ENCODE assay signal across 1 cellular context in the genomic region with DNA sequence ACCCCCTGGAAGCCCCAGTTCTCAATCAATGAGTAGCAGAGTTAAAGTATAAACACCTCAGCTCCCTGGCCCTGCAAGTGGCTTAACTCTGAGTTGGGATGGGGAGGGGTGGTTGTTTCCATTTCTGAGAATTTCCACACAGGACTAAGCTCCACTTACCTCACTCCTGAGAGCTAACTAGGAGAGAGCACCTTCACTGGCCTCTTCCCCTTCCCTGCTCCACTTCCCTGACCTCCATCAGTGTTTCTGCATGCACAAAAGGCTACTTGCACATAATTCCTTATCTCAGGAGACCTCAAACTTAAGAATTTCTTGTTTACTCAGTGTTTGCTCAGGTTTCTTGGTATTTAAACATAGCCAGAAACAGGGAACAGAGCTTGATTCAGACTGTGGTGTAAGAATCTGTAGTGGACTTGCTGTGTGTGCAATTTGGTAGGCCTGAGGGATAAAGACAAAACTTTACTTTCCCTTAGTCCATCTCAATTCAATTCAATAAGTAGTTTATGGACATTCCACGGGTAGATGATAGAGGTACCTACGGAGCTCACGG.
TF ChIP-seq lines count a peak whose summit lies in the region.

No MANE protein-coding gene starts in this region.

TF ChIP-seq in WTC11, 78 proteins besides CTCF, POLR2A, EP300 and RAD21 (continued from another document):
- TF ChIP-seq, protein P1, sequence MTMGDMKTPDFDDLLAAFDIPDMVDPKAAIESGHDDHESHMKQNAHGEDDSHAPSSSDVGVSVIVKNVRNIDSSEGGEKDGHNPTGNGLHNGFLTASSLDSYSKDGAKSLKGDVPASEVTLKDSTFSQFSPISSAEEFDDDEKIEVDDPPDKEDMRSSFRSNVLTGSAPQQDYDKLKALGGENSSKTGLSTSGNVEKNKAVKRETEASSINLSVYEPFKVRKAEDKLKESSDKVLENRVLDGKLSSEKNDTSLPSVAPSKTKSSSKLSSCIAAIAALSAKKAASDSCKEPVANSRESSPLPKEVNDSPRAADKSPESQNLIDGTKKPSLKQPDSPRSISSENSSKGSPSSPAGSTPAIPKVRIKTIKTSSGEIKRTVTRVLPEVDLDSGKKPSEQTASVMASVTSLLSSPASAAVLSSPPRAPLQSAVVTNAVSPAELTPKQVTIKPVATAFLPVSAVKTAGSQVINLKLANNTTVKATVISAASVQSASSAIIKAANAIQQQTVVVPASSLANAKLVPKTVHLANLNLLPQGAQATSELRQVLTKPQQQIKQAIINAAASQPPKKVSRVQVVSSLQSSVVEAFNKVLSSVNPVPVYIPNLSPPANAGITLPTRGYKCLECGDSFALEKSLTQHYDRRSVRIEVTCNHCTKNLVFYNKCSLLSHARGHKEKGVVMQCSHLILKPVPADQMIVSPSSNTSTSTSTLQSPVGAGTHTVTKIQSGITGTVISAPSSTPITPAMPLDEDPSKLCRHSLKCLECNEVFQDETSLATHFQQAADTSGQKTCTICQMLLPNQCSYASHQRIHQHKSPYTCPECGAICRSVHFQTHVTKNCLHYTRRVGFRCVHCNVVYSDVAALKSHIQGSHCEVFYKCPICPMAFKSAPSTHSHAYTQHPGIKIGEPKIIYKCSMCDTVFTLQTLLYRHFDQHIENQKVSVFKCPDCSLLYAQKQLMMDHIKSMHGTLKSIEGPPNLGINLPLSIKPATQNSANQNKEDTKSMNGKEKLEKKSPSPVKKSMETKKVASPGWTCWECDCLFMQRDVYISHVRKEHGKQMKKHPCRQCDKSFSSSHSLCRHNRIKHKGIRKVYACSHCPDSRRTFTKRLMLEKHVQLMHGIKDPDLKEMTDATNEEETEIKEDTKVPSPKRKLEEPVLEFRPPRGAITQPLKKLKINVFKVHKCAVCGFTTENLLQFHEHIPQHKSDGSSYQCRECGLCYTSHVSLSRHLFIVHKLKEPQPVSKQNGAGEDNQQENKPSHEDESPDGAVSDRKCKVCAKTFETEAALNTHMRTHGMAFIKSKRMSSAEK (CRISPR knock-in tag; IDR thresholded peaks at IDR 0.05; ENCODE audit: borderline replicate concordance): no peak
- TF ChIP-seq GABPB1 (CRISPR knock-in tag; IDR thresholded peaks at IDR 0.05) (no peak), HMGA2 (CRISPR knock-in tag; IDR thresholded peaks at IDR 0.05) (no peak), TEAD1 (CRISPR knock-in tag; IDR thresholded peaks at IDR 0.05) (no peak), TEAD4 (CRISPR knock-in tag; IDR thresholded peaks at IDR 0.05) (no peak), SP1 (CRISPR knock-in tag; conservative IDR thresholded peaks at IDR 0.05) (no peak), FOXK1 (CRISPR knock-in tag; IDR thresholded peaks at IDR 0.05) (no peak), RELA (CRISPR knock-in tag; IDR thresholded peaks at IDR 0.05; ENCODE audit: borderline replicate concordance) (no peak)
- TF ChIP-seq, protein P2, sequence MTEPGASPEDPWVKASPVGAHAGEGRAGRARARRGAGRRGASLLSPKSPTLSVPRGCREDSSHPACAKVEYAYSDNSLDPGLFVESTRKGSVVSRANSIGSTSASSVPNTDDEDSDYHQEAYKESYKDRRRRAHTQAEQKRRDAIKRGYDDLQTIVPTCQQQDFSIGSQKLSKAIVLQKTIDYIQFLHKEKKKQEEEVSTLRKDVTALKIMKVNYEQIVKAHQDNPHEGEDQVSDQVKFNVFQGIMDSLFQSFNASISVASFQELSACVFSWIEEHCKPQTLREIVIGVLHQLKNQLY (CRISPR knock-in tag; IDR thresholded peaks at IDR 0.05): no peak
- TF ChIP-seq, protein P3, sequence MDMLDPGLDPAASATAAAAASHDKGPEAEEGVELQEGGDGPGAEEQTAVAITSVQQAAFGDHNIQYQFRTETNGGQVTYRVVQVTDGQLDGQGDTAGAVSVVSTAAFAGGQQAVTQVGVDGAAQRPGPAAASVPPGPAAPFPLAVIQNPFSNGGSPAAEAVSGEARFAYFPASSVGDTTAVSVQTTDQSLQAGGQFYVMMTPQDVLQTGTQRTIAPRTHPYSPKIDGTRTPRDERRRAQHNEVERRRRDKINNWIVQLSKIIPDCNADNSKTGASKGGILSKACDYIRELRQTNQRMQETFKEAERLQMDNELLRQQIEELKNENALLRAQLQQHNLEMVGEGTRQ (CRISPR knock-in tag; IDR thresholded peaks at IDR 0.05): no peak
- TF ChIP-seq, protein P4, sequence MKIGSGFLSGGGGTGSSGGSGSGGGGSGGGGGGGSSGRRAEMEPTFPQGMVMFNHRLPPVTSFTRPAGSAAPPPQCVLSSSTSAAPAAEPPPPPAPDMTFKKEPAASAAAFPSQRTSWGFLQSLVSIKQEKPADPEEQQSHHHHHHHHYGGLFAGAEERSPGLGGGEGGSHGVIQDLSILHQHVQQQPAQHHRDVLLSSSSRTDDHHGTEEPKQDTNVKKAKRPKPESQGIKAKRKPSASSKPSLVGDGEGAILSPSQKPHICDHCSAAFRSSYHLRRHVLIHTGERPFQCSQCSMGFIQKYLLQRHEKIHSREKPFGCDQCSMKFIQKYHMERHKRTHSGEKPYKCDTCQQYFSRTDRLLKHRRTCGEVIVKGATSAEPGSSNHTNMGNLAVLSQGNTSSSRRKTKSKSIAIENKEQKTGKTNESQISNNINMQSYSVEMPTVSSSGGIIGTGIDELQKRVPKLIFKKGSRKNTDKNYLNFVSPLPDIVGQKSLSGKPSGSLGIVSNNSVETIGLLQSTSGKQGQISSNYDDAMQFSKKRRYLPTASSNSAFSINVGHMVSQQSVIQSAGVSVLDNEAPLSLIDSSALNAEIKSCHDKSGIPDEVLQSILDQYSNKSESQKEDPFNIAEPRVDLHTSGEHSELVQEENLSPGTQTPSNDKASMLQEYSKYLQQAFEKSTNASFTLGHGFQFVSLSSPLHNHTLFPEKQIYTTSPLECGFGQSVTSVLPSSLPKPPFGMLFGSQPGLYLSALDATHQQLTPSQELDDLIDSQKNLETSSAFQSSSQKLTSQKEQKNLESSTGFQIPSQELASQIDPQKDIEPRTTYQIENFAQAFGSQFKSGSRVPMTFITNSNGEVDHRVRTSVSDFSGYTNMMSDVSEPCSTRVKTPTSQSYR (CRISPR knock-in tag; IDR thresholded peaks at IDR 0.05): no peak
- TF ChIP-seq, protein P5, sequence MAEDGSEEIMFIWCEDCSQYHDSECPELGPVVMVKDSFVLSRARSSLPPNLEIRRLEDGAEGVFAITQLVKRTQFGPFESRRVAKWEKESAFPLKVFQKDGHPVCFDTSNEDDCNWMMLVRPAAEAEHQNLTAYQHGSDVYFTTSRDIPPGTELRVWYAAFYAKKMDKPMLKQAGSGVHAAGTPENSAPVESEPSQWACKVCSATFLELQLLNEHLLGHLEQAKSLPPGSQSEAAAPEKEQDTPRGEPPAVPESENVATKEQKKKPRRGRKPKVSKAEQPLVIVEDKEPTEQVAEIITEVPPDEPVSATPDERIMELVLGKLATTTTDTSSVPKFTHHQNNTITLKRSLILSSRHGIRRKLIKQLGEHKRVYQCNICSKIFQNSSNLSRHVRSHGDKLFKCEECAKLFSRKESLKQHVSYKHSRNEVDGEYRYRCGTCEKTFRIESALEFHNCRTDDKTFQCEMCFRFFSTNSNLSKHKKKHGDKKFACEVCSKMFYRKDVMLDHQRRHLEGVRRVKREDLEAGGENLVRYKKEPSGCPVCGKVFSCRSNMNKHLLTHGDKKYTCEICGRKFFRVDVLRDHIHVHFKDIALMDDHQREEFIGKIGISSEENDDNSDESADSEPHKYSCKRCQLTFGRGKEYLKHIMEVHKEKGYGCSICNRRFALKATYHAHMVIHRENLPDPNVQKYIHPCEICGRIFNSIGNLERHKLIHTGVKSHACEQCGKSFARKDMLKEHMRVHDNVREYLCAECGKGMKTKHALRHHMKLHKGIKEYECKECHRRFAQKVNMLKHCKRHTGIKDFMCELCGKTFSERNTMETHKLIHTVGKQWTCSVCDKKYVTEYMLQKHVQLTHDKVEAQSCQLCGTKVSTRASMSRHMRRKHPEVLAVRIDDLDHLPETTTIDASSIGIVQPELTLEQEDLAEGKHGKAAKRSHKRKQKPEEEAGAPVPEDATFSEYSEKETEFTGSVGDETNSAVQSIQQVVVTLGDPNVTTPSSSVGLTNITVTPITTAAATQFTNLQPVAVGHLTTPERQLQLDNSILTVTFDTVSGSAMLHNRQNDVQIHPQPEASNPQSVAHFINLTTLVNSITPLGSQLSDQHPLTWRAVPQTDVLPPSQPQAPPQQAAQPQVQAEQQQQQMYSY (CRISPR knock-in tag; IDR thresholded peaks at IDR 0.05): no peak
